Comparison of ENCODE assay signal across 12 cellular contexts in genomic region chr1:54278941-54279422, GRCh38.
DNase-seq lines count a peak whose midpoint lies in the region; ATAC-seq and TF ChIP-seq lines count a peak whose summit lies in the region.
"Had no signal": no experiment of that assay in that cellular context is flagged by ENCODE, and none has a peak within 500 bp of the region (broad histone marks: within the 10 kb centered on the region; RNA-seq: fewer than 3 reads in every experiment).

No MANE protein-coding gene starts in this region.

- H3K27ac ChIP-seq in heart right ventricle (peak overlapping the region in 9 of 10 donors; percentile 14 to 91 (median 81)), esophagus (ENCODE audit: low read depth in 2 of 2, low read length in 1 of 2) (peak overlapping the region; percentile 55 to 82), vagina (peak overlapping the region; percentile 97)
- H3K27ac ChIP-seq: neutrophil had no signal

- H3K9me3 ChIP-seq in heart right ventricle = no peaks in the 10 kb centered on the region
- no peaks in the 10 kb centered on the region for H3K9me3 ChIP-seq in esophagus (ENCODE audit: control insufficient read depth in 2 of 2, insufficient read depth in 1 of 2, low read depth in 1 of 2, low read length in 1 of 2)
- H3K9me3 ChIP-seq in vagina = no peaks in the 10 kb centered on the region
- H3K9me3 ChIP-seq: neutrophil had no signal

- H3K4me3 Mint-ChIP-seq in osteocyte (ENCODE audit: unreplicated experiment) = no peak overlapping the region
- H3K4me3 Mint-ChIP-seq: dendritic cell treated with granulocyte-macrophage colony-stimulating factor and Interleukin-4, amounts not matched to agents 40 ng/mL and 50 ng/mL, for 4 days had no signal

- H3K27me3 ChIP-seq in heart right ventricle = no peaks in the 10 kb centered on the region
- no peaks in the 10 kb centered on the region for H3K27me3 ChIP-seq in esophagus (ENCODE audit: control insufficient read depth in 1 of 2, insufficient read depth in 2 of 2, low read length in 2 of 2)
- H3K27me3 ChIP-seq in vagina = no peaks in the 10 kb centered on the region
- H3K27me3 ChIP-seq: neutrophil had no signal

- H3K4me3 ChIP-seq in heart right ventricle (no peak overlapping the region), esophagus (ENCODE audit: low read depth in 1 of 2, low read length in 2 of 2) (no peak overlapping the region), vagina (no peak overlapping the region)

- peaks cover 48 to 81% (median 71%) of the 10 kb centered on the region in 9 donors for H3K4me1 ChIP-seq in heart right ventricle
- H3K4me1 ChIP-seq in esophagus (ENCODE audit: control insufficient read depth in 2 of 2, insufficient read depth in 2 of 2, low read length in 1 of 2) = peaks cover 17 to 42% of the 10 kb centered on the region in 2 donors
- H3K4me1 ChIP-seq in vagina = peaks cover 95% of the 10 kb centered on the region

- WGBS in heart right ventricle, 2 donors = 61 to 64% methylated on average over 9 of the region's 9 CpGs
- 66 to 76% methylated on average over 9 of the region's 9 CpGs for WGBS in esophagus, 2 donors

- DNase-seq in heart right ventricle (peak in 1 of 2 donors; percentile 41), cardiac septum (ENCODE audit: low spot score) (no peak), osteocyte (ENCODE audit: extremely low spot score, unreplicated experiment) (no peak), vagina (ENCODE audit: extremely low spot score in 2 of 2) (no peak), NCI-H524 (lab: John Stamatoyannopoulos, UW) (no peak), NCI-H526 treated with DMSO at 0.1 percent for 48 hours (lab: John Stamatoyannopoulos, UW) (no peak)
- DNase-seq: activated CD8-positive, alpha-beta memory T cell treated with anti-CD3 and anti-CD28 coated beads, Interleukin-2, amount 50 U/mL, for 4 hours; NCI-H510A treated with DMSO at 0.1 percent for 48 hours had no signal

- peaks cover 13% of the 10 kb centered on the region for H3K36me3 Mint-ChIP-seq in osteocyte (ENCODE audit: unreplicated experiment)

- H3K36me3 ChIP-seq in heart right ventricle (peaks cover 0 to 18% (median 3%) of the 10 kb centered on the region in 9 donors), esophagus (ENCODE audit: control insufficient read depth in 2 of 2, insufficient read depth in 2 of 2, low read length in 1 of 2) (no peaks in the 10 kb centered on the region), vagina (no peaks in the 10 kb centered on the region)

- peak in 5 of 8 donors; percentile 6 to 67 (median 28) for ATAC-seq in heart right ventricle
- no peak for ATAC-seq in GM18520 (IDR thresholded peaks at IDR 0.05; ENCODE audit: unreplicated experiment)

- no peaks in the 10 kb centered on the region for H3K9me3 Mint-ChIP-seq in osteocyte (ENCODE audit: unreplicated experiment)
- H3K9me3 Mint-ChIP-seq: dendritic cell treated with granulocyte-macrophage colony-stimulating factor and Interleukin-4, amounts not matched to agents 40 ng/mL and 50 ng/mL, for 4 days had no signal

- no peaks in the 10 kb centered on the region for H3K27me3 Mint-ChIP-seq in osteocyte (ENCODE audit: unreplicated experiment)
- H3K27me3 Mint-ChIP-seq: dendritic cell treated with granulocyte-macrophage colony-stimulating factor and Interleukin-4, amounts not matched to agents 40 ng/mL and 50 ng/mL, for 4 days had no signal

- TF ChIP-seq CTCF in heart right ventricle (IDR thresholded peaks at IDR 0.05) = no peak
- TF ChIP-seq CTCF in osteocyte (IDR thresholded peaks at IDR 0.05) = no peak
- no peak for TF ChIP-seq CTCF in vagina (IDR thresholded peaks at IDR 0.05)

- no peak for TF ChIP-seq POLR2A in vagina (IDR thresholded peaks at IDR 0.05)

- H3K27ac Mint-ChIP-seq in osteocyte (ENCODE audit: unreplicated experiment) = peak overlapping the region; percentile 10
- H3K27ac Mint-ChIP-seq: dendritic cell treated with granulocyte-macrophage colony-stimulating factor and Interleukin-4, amounts not matched to agents 40 ng/mL and 50 ng/mL, for 4 days had no signal

- intact Hi-C loops in heart right ventricle (cut with DNase I) (loop anchor here in 7 of 10 donors (5.0 to 10.0 kb wide), 7 partner anchors 33 to 208 kb away; partner anchors contain the start of genes SSBP3 (in 3 of the 7), CYB5RL (in 1 of the 7) and MRPL37 (in 1 of the 7)), cardiac septum (cut with DNase I) (loop anchor here (10.0 kb wide), 1 partner anchor 154 kb away; no protein-coding TSS in a partner anchor), vagina (cut with DNase I) (no loop called here)

- peaks cover 50% of the 10 kb centered on the region for H3K4me1 Mint-ChIP-seq in osteocyte (ENCODE audit: unreplicated experiment)
